Comparison of ENCODE assay signal across 11 cellular contexts in the genomic region with DNA sequence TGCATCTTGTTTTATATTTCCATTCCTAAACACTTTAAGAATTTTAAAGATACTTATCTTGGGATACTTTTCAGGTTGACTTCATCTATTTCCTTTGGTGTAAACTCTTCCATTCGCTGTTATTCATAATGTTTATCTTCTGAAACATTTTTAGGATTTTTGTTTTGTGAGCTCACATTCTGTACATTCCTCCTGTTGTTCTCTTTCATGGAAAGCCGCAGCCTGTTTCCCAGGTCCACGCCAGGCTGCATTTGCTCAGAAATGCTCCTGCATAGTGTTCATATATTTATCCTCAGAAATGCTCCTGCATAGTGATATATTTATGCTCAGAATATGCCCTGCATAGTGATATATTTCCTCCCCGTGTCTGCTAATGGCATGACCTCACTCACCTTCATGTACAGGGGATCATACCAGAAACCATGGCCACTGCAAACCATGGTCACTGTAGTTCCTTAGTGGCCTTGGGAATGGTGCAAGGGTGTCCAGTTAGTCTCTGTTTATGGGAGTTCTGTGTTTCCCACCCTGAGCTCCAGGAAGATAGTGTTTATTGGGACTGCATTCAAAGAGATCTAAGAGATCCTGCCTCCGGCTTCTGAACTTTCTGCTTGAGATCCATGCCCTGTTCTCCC.
DNase-seq lines count a peak whose midpoint lies in the region; ATAC-seq and TF ChIP-seq lines count a peak whose summit lies in the region.
"Had no signal": no experiment of that assay in that cellular context is flagged by ENCODE, and none has a peak within 500 bp of the region (broad histone marks: within the 10 kb centered on the region; RNA-seq: fewer than 3 reads in every experiment).

No MANE protein-coding gene starts in this region.

- no peaks in the 10 kb centered on the region for H3K36me3 ChIP-seq in left lung

- peaks cover 0 to 12% of the 10 kb centered on the region in 2 donors for H3K27me3 ChIP-seq in left lung

- TF ChIP-seq CTCF in RWPE1 (conservative IDR thresholded peaks at IDR 0.05; ENCODE audit: low read depth) (no peak), left lung (IDR thresholded peaks at IDR 0.05) (no peak)

- no peaks in the 10 kb centered on the region for H3K9me3 ChIP-seq in left lung

- H3K4me1 ChIP-seq in left lung = no peaks in the 10 kb centered on the region

- POLR2A ChIA-PET in RWPE1 (lab: Yijun Ruan, JAX; ENCODE audit: low non-redundant PET) = no interaction called here

- intact Hi-C loops in left lung (cut with DNase I) = no loop called here

- CTCF ChIA-PET in RWPE1 (lab: Yijun Ruan, JAX) = no interaction called here

- peak; percentile 4 for DNase-seq in ELF-1 (ENCODE audit: low read depth, low spot score)
- DNase-seq in RWPE1 (ENCODE audit: low spot score) = peak; percentile 23
- peak; percentile 47 for DNase-seq in fibroblast of gingiva (ENCODE audit: low read depth)
- DNase-seq in pulmonary artery endothelial cell (ENCODE audit: low read depth, low spot score) = peak; percentile 10
- no peak for DNase-seq in left lung
- DNase-seq in NCI-H1694 (lab: John Stamatoyannopoulos, UW) = no peak
- DNase-seq in mucosa of gallbladder (ENCODE audit: low spot score) = no peak
- DNase-seq: amygdala, DMS153, NCI-H2029 had no signal

- no peak overlapping the region for H3K4me3 ChIP-seq in left lung

- ATAC-seq in left lung = no peak
- ATAC-seq in GM19395 (IDR thresholded peaks at IDR 0.05; ENCODE audit: unreplicated experiment) = no peak

- H3K27ac ChIP-seq in RWPE1 (no peak overlapping the region), left lung (no peak overlapping the region)

Comparison
In these comparisons a context has a peak if more than half of its experiments do, and no peak if none do; other contexts are left out.
1. DNase-seq: peak in ELF-1 (single experiment), RWPE1 (single experiment), fibroblast of gingiva (single experiment) and pulmonary artery endothelial cell (single experiment); none in left lung (0 of 2), NCI-H1694 (single experiment) and mucosa of gallbladder (single experiment).